32 cellular contexts compared by ENCODE assay signal in genomic region chr2:29343830-29344229, GRCh38.
DNase-seq lines count a peak whose midpoint lies in the region; ATAC-seq and TF ChIP-seq lines count a peak whose summit lies in the region.
"Had no signal": no experiment of that assay in that cellular context is flagged by ENCODE, and none has a peak within 500 bp of the region (broad histone marks: within the 10 kb centered on the region; RNA-seq: fewer than 3 reads in every experiment).

No MANE protein-coding gene starts in this region.

- H3K27ac Mint-ChIP-seq in chondrocyte (ENCODE audit: unreplicated experiment): no peak overlapping the region
- H3K27ac Mint-ChIP-seq: activated CD8-positive, alpha-beta T cell treated with anti-CD3 and anti-CD28 coated beads for 36 hours; activated T-helper 2 cell treated with anti-CD3 and anti-CD28 coated beads, Interferon-gamma antibody, Interleukin-2, Interleukin-4, amounts not matched to agents 10 μg/mL and 5 μg/mL and 100 μg/mL, durations not matched to agents 14 hours and 24 hours and 36 hours; brain; nephron; T-helper 1 cell treated with Interleukin-12 subunit alpha and Interleukin-12 subunit beta and Interleukin-4 antibody, amounts not matched to agents 30 μg/mL and 1 μg/mL, for 36 hours had no signal

- no peak overlapping the region for H2AFZ ChIP-seq in Loucy (ENCODE audit: low read length)
- H2AFZ ChIP-seq in neural cell (ENCODE audit: low read depth, low read length): no peak overlapping the region
- H2AFZ ChIP-seq: hepatocyte had no signal

- ATAC-seq in GM18907 (IDR thresholded peaks at IDR 0.05; ENCODE audit: unreplicated experiment): no peak
- ATAC-seq: activated CD8-positive, alpha-beta T cell treated with anti-CD3 and anti-CD28 coated beads for 36 hours; gastrocnemius medialis; left colon; stimulated activated naive CD8-positive, alpha-beta T cell treated with anti-CD3 and anti-CD28 coated beads, Interleukin-15, Interleukin-2, amounts not matched to agents 100 U/mL and 50 U/mL, for 24 hours; upper lobe of right lung had no signal

- no peaks in the 10 kb centered on the region for H3K4me1 Mint-ChIP-seq in chondrocyte (ENCODE audit: low read depth)
- H3K4me1 Mint-ChIP-seq: nephron had no signal

- H3K9me3 ChIP-seq in Loucy (ENCODE audit: insufficient read depth, low read depth, low read length): no peaks in the 10 kb centered on the region
- H3K9me3 ChIP-seq in neural cell (ENCODE audit: low read length): no peaks in the 10 kb centered on the region
- H3K9me3 ChIP-seq: BLaER1, gastrocnemius medialis, ovary, upper lobe of right lung had no signal

- H3K9ac ChIP-seq in Loucy (ENCODE audit: low read depth, low read length, poor library complexity, severe bottlenecking): no peak overlapping the region
- no peak overlapping the region for H3K9ac ChIP-seq in neural cell (ENCODE audit: low read length)
- H3K9ac ChIP-seq: BLaER1 had no signal

- POLR2A ChIA-PET in GM10248 (lab: Yijun Ruan, JAX): no interaction called here

- H4K20me1 ChIP-seq in Loucy (ENCODE audit: insufficient read depth, low read length, poor library complexity, severe bottlenecking) (no peaks in the 10 kb centered on the region), neural cell (ENCODE audit: insufficient read depth) (no peaks in the 10 kb centered on the region)
- H4K20me1 ChIP-seq: BLaER1 had no signal

- TF ChIP-seq RAD21 in neural cell (conservative IDR thresholded peaks at IDR 0.05): no peak

- CTCF ChIA-PET in GM10248 (lab: Yijun Ruan, JAX): interaction anchor here (0.8 to 0.9 kb wide), 2 partner anchors 19 to 36 kb away, joined by 3 read pairs; no protein-coding TSS in a partner anchor

- H3K27me3 Mint-ChIP-seq in chondrocyte (ENCODE audit: low read depth): peaks cover 30% of the 10 kb centered on the region
- H3K27me3 Mint-ChIP-seq: brain had no signal

- TF ChIP-seq EP300 in neural cell (conservative IDR thresholded peaks at IDR 0.05; ENCODE audit: poor library complexity, severe bottlenecking): no peak

- H3K79me2 ChIP-seq in Loucy (ENCODE audit: insufficient read depth, low read length) (no peaks in the 10 kb centered on the region), neural cell (replicated peaks; ENCODE audit: insufficient read depth, low read length) (no peaks in the 10 kb centered on the region)
- H3K79me2 ChIP-seq: hepatocyte had no signal

- H3K4me1 ChIP-seq in Loucy (ENCODE audit: insufficient read depth, low read length, poor library complexity, severe bottlenecking): no peaks in the 10 kb centered on the region
- H3K4me1 ChIP-seq: BLaER1, gastrocnemius medialis, upper lobe of right lung had no signal

- peak; percentile 9; the same call in 1 of the 2 replicates for TF ChIP-seq CTCF in GM12874 (IDR thresholded peaks at IDR 0.05; ENCODE audit: insufficient read depth, low read depth, low read length)
- TF ChIP-seq CTCF in Loucy (conservative IDR thresholded peaks at IDR 0.05; ENCODE audit: low read length): peak; percentile 36; the same call in 1 of the 2 replicates
- peak; percentile 27 for TF ChIP-seq CTCF in chondrocyte (IDR thresholded peaks at IDR 0.05)
- TF ChIP-seq CTCF in neural cell (IDR thresholded peaks at IDR 0.05; ENCODE audit: poor library complexity, severe bottlenecking): peak; percentile 33
- no peak for TF ChIP-seq CTCF in GM10248 (IDR thresholded peaks at IDR 0.05; ENCODE audit: control extremely low read depth, extremely low read depth, low read depth, missing control alignments)

- H3K4me3 Mint-ChIP-seq in chondrocyte (ENCODE audit: unreplicated experiment): no peak overlapping the region
- H3K4me3 Mint-ChIP-seq: activated CD8-positive, alpha-beta T cell treated with anti-CD3 and anti-CD28 coated beads for 36 hours; brain; nephron; T-helper 1 cell treated with Interleukin-12 subunit alpha and Interleukin-12 subunit beta and Interleukin-4 antibody, amounts not matched to agents 30 μg/mL and 1 μg/mL, for 36 hours had no signal

- H3K9me2 ChIP-seq in Loucy (replicated peaks; ENCODE audit: low read depth, low read length) (no peaks in the 10 kb centered on the region), neural cell (ENCODE audit: insufficient read depth, low read length) (no peaks in the 10 kb centered on the region)

- H3K27ac ChIP-seq in neural cell (ENCODE audit: low read length): no peak overlapping the region
- H3K27ac ChIP-seq: BLaER1, dorsolateral prefrontal cortex, gastrocnemius medialis, hepatocyte, ovary, upper lobe of right lung had no signal

- H3F3A ChIP-seq in Loucy (ENCODE audit: low read depth) (no peaks in the 10 kb centered on the region), neural cell (ENCODE audit: insufficient read depth, low read length, poor library complexity, severe bottlenecking) (no peaks in the 10 kb centered on the region)

- H3K4me3 ChIP-seq in Loucy (ENCODE audit: low read length, poor library complexity, severe bottlenecking): no peak overlapping the region
- H3K4me3 ChIP-seq in neural cell (ENCODE audit: low read length): no peak overlapping the region
- H3K4me3 ChIP-seq: BLaER1, dorsolateral prefrontal cortex, gastrocnemius medialis, hepatocyte, ovary, smooth muscle cell, upper lobe of right lung had no signal

- H3K36me3 ChIP-seq in Loucy (ENCODE audit: insufficient read depth, low read length) (no peaks in the 10 kb centered on the region), neural cell (ENCODE audit: insufficient read depth, low read length) (no peaks in the 10 kb centered on the region)
- H3K36me3 ChIP-seq: BLaER1, gastrocnemius medialis, ovary, upper lobe of right lung had no signal

- H3K9me3 Mint-ChIP-seq in chondrocyte (ENCODE audit: low read depth): no peaks in the 10 kb centered on the region
- H3K9me3 Mint-ChIP-seq: activated CD8-positive, alpha-beta T cell treated with anti-CD3 and anti-CD28 coated beads for 36 hours; activated T-helper 2 cell treated with anti-CD3 and anti-CD28 coated beads, Interferon-gamma antibody, Interleukin-2, Interleukin-4, amounts not matched to agents 10 μg/mL and 5 μg/mL and 100 μg/mL, durations not matched to agents 14 hours and 24 hours and 36 hours; brain; nephron; T-helper 1 cell treated with Interleukin-12 subunit alpha and Interleukin-12 subunit beta and Interleukin-4 antibody, amounts not matched to agents 30 μg/mL and 1 μg/mL, for 36 hours had no signal

- H3K4me2 ChIP-seq in Loucy (ENCODE audit: low read depth, low read length, poor library complexity, severe bottlenecking) (no peak overlapping the region), neural cell (ENCODE audit: low read length) (no peak overlapping the region)
- H3K4me2 ChIP-seq: BLaER1, hepatocyte, smooth muscle cell had no signal

- H3K36me3 Mint-ChIP-seq in chondrocyte (ENCODE audit: low read depth): no peaks in the 10 kb centered on the region
- H3K36me3 Mint-ChIP-seq: brain had no signal

- no peak for DNase-seq in chondrocyte (ENCODE audit: low spot score)
- DNase-seq in cerebellar nuclear complex (lab: John Stamatoyannopoulos, UW): no peak
- DNase-seq in NCI-H2107 (lab: John Stamatoyannopoulos, UW): no peak
- no peak for DNase-seq in GM10248 (ENCODE audit: extremely low spot score)
- DNase-seq: activated CD8-positive, alpha-beta memory T cell treated with anti-CD3 and anti-CD28 coated beads, Interleukin-2, amount 50 U/mL, for 48 hours; activated CD8-positive, alpha-beta T cell treated with anti-CD3 and anti-CD28 coated beads for 36 hours; activated naive CD4-positive, alpha-beta T cell treated with anti-CD3 and anti-CD28 coated beads, Interleukin-2, amount 50 U/mL, for 16 hours; dorsolateral prefrontal cortex; gastrocnemius medialis; Kasumi-1; left colon; mammary epithelial cell; MV-4-11; NCI-H1436; NCI-H2081 treated with DMSO at 0.1 percent for 48 hours; NCI-H774; ovary; retina; RPMI8226; stimulated activated naive CD8-positive, alpha-beta T cell treated with anti-CD3 and anti-CD28 coated beads, Interleukin-15, Interleukin-2, amounts not matched to agents 100 U/mL and 50 U/mL, for 24 hours; upper lobe of right lung had no signal

- H3K27me3 ChIP-seq in Loucy (ENCODE audit: insufficient read depth, low read length, poor library complexity, severe bottlenecking) (no peaks in the 10 kb centered on the region), neural cell (ENCODE audit: insufficient read depth, low read depth, low read length) (no peaks in the 10 kb centered on the region)
- H3K27me3 ChIP-seq: BLaER1, gastrocnemius medialis, ovary, upper lobe of right lung had no signal

TF ChIP-seq in neural cell, 6 proteins besides CTCF, POLR2A, EP300 and RAD21:
- TF ChIP-seq TAF1 (IDR thresholded peaks at IDR 0.05; ENCODE audit: low read depth) (no peak), SMC3 (conservative IDR thresholded peaks at IDR 0.05; ENCODE audit: poor library complexity) (no peak), MXI1 (conservative IDR thresholded peaks at IDR 0.05; ENCODE audit: poor library complexity, severe bottlenecking) (no peak), EZH2 (IDR thresholded peaks at IDR 0.05; ENCODE audit: borderline replicate concordance, insufficient read depth, low read length, poor library complexity, severe bottlenecking) (no peak), POLR2AphosphoS5 (IDR thresholded peaks at IDR 0.05) (no peak), REST (IDR thresholded peaks at IDR 0.05; ENCODE audit: borderline replicate concordance) (no peak)
